1 cellular context compared by ENCODE assay signal in the genomic region with DNA sequence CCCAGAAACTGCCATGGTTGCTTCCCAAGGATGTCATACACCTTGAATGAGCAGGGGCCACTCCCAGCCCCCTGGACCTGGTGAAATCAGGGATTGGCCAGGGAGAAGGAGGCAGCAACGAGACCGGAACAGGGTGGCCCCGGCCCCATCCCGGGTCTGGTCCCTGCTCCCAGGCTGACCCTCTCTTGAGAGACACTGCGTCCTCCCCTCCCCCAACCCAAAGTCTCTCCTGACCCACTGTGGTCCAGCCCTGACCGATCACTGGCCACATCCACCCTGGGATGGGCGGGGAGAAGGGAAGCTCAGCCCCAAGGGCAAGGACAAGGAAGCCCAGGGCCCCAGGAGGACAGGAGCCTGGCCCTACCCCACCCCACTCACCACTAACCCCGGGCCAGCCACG.
TF ChIP-seq lines count a peak whose summit lies in the region.

No MANE protein-coding gene starts in this region.

TF ChIP-seq in HCT116, 20 proteins besides CTCF, POLR2A, EP300 and RAD21:
- TF ChIP-seq ZNF274 (IDR thresholded peaks at IDR 0.05; ENCODE audit: low read depth, low read length), result no peak
- no peak for TF ChIP-seq FOSL1 (IDR thresholded peaks at IDR 0.05; ENCODE audit: low read depth)
- TF ChIP-seq, protein P1, sequence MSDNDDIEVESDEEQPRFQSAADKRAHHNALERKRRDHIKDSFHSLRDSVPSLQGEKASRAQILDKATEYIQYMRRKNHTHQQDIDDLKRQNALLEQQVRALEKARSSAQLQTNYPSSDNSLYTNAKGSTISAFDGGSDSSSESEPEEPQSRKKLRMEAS (IDR thresholded peaks at IDR 0.05), result no peak
- TF ChIP-seq CEBPB (IDR thresholded peaks at IDR 0.05; ENCODE audit: low read depth), result no peak
- TF ChIP-seq, protein P2, sequence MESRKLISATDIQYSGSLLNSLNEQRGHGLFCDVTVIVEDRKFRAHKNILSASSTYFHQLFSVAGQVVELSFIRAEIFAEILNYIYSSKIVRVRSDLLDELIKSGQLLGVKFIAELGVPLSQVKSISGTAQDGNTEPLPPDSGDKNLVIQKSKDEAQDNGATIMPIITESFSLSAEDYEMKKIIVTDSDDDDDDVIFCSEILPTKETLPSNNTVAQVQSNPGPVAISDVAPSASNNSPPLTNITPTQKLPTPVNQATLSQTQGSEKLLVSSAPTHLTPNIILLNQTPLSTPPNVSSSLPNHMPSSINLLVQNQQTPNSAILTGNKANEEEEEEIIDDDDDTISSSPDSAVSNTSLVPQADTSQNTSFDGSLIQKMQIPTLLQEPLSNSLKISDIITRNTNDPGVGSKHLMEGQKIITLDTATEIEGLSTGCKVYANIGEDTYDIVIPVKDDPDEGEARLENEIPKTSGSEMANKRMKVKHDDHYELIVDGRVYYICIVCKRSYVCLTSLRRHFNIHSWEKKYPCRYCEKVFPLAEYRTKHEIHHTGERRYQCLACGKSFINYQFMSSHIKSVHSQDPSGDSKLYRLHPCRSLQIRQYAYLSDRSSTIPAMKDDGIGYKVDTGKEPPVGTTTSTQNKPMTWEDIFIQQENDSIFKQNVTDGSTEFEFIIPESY (IDR thresholded peaks at IDR 0.05; ENCODE audit: extremely low read depth, insufficient replicate concordance, low read length), result no peak
- TF ChIP-seq SIN3A (IDR thresholded peaks at IDR 0.05; ENCODE audit: low read depth), result no peak
- no peak for TF ChIP-seq ELF1 (IDR thresholded peaks at IDR 0.05; ENCODE audit: borderline replicate concordance, low read depth)
- no peak for TF ChIP-seq JUND (IDR thresholded peaks at IDR 0.05)
- no peak for TF ChIP-seq SP1 (IDR thresholded peaks at IDR 0.05; ENCODE audit: low read depth)
- TF ChIP-seq, protein P3, sequence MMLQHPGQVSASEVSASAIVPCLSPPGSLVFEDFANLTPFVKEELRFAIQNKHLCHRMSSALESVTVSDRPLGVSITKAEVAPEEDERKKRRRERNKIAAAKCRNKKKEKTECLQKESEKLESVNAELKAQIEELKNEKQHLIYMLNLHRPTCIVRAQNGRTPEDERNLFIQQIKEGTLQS (IDR thresholded peaks at IDR 0.05), result no peak
- TF ChIP-seq TCF7L2 (IDR thresholded peaks at IDR 0.05; ENCODE audit: borderline replicate concordance, extremely low read depth, insufficient read depth, insufficient read length), result no peak
- no peak for TF ChIP-seq EGR1 (IDR thresholded peaks at IDR 0.05; ENCODE audit: low read depth)
